Comparison of ENCODE assay signal across 8 cellular contexts in the genomic region with DNA sequence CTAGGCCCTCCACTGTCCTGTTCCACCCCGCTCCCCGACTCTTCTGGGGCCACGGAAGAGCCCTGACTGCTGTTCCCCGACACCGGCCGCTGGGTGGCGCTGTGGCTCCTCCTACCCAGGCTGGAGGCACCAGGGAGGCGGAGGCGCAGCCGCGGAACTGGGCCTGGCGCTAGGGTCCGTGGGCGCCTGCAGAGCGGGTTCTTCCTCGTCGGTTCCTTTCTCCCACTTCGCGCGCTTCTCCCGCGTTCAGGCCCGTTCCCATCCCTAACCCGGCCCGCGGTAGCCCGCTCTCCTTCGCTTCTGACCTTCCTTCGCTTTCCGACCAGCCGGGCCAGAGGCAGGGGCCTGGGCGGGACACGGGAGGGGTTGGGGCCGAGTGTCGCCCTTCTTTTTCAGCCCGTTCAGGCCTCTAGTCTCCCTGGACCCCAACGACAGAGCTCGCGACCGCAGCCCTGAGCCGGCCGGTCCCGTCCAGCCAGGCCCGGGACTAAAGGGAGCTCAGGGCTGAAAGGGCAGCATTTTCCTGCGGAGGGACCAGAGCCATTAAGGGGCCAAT. TPM values are rescaled to one million over a fixed set of nuclear protein-coding genes. Genes with fewer than 3 reads are reported as not detected.
DNase-seq lines count a peak whose midpoint lies in the region; ATAC-seq and TF ChIP-seq lines count a peak whose summit lies in the region.

No MANE protein-coding gene starts in this region.

- H3K9me3 Mint-ChIP-seq in activated naive CD4-positive, alpha-beta T cell treated with anti-CD3 and anti-CD28 coated beads, Interleukin-2, amount 10 ng/mL, durations not matched to agents 7 days and 5 days = no peaks in the 10 kb centered on the region

- TF ChIP-seq CTCF in 22Rv1 (IDR thresholded peaks at IDR 0.05) (peak; percentile 77), RWPE1 (conservative IDR thresholded peaks at IDR 0.05; ENCODE audit: low read depth) (0 out of 2 replicates have a peak, but pooled peaks have one; percentile 7), tibial nerve (IDR thresholded peaks at IDR 0.05) (peak; percentile 64 to 88 (median 72))

- H3K36me3 ChIP-seq in tibial nerve = no peaks in the 10 kb centered on the region

- DNase-seq in RWPE1 (ENCODE audit: low spot score) (peak; percentile 35), glomerular visceral epithelial cell (ENCODE audit: extremely low spot score) (peak; percentile 29), pons (ENCODE audit: low spot score) (peak; percentile 53), tibial nerve (ENCODE audit: low spot score in 2 of 2) (peak; percentile 53 to 54)
- DNase-seq in activated naive CD4-positive, alpha-beta T cell treated with anti-CD3 and anti-CD28 coated beads, Interleukin-2, amount 10 ng/mL, durations not matched to agents 7 days and 5 days = peak; percentile 83

- H3K27me3 ChIP-seq in tibial nerve = peaks cover 0 to 7% of the 10 kb centered on the region in 2 donors

- POLR2A ChIA-PET in RWPE1 (lab: Yijun Ruan, JAX; ENCODE audit: low non-redundant PET) = no interaction called here

- peaks cover 9% of the 10 kb centered on the region for H3K27me3 Mint-ChIP-seq in activated naive CD4-positive, alpha-beta T cell treated with anti-CD3 and anti-CD28 coated beads, Interleukin-2, amount 10 ng/mL, durations not matched to agents 7 days and 5 days

- CTCF ChIA-PET in RWPE1 (lab: Yijun Ruan, JAX) = interaction anchor here (0.6 to 1.6 kb wide), 3 partner anchors 14 to 595 kb away, joined by 3 to 7 read pairs (median 3); a partner anchor contains a TSS
- CTCF ChIA-PET in activated naive CD4-positive, alpha-beta T cell treated with anti-CD3 and anti-CD28 coated beads, Interleukin-2, amount 10 ng/mL, durations not matched to agents 7 days and 5 days (lab: Charles Lee) = interaction anchor here (0.6 to 3.7 kb wide), 10 partner anchors 15 to 559 kb away, joined by 3 to 29 read pairs (median 5); a partner anchor contains a TSS

- no peak overlapping the region for H3K4me3 Mint-ChIP-seq in activated naive CD4-positive, alpha-beta T cell treated with anti-CD3 and anti-CD28 coated beads, Interleukin-2, amount 10 ng/mL, durations not matched to agents 7 days and 5 days

- ATAC-seq in GM18511 (IDR thresholded peaks at IDR 0.05; ENCODE audit: unreplicated experiment) (peak; percentile 87), HG03159 (IDR thresholded peaks at IDR 0.05; ENCODE audit: unreplicated experiment) (peak; percentile 71)

- no peak overlapping the region for H3K27ac Mint-ChIP-seq in activated naive CD4-positive, alpha-beta T cell treated with anti-CD3 and anti-CD28 coated beads, Interleukin-2, amount 10 ng/mL, durations not matched to agents 7 days and 5 days

- H3K9me3 ChIP-seq in tibial nerve = no peaks in the 10 kb centered on the region

- TF ChIP-seq POLR2A in tibial nerve (IDR thresholded peaks at IDR 0.05) = no peak

- no peak overlapping the region for H3K27ac ChIP-seq in 22Rv1
- no peak overlapping the region for H3K27ac ChIP-seq in RWPE1
- peak overlapping the region in 1 of 4 donors; percentile 71 for H3K27ac ChIP-seq in tibial nerve

- peaks cover 1% of the 10 kb centered on the region for H3K36me3 Mint-ChIP-seq in activated naive CD4-positive, alpha-beta T cell treated with anti-CD3 and anti-CD28 coated beads, Interleukin-2, amount 10 ng/mL, durations not matched to agents 7 days and 5 days

- H3K4me3 ChIP-seq in tibial nerve = peak overlapping the region in 3 of 4 donors; percentile 36 to 53 (median 42)

- WGBS in tibial nerve, 2 donors = 2 to 34% methylated on average over 22 to 44 of the region's 45 CpGs

- H3K4me1 ChIP-seq in tibial nerve = peaks cover 0 to 3% (median 0%) of the 10 kb centered on the region in 4 donors

- peaks cover 21% of the 10 kb centered on the region for H3K4me1 Mint-ChIP-seq in activated naive CD4-positive, alpha-beta T cell treated with anti-CD3 and anti-CD28 coated beads, Interleukin-2, amount 10 ng/mL, durations not matched to agents 7 days and 5 days

- no peak for TF ChIP-seq EP300 in tibial nerve (IDR thresholded peaks at IDR 0.05)

RNA-seq across cellular contexts. Expression of a gene that starts 34.3 kb away (rescaled TPM):
- total RNA-seq in tibial nerve = under 1 TPM in 1 of 4 donors, not detected in 3; 0.30 TPM

Comparison
In these comparisons a context has a peak if more than half of its experiments do, and no peak if none do; other contexts are left out.
1. CTCF ChIP-seq: peak in every context shown above with its lines; median percentile 77 in 22Rv1; 72 in tibial nerve; 7 in RWPE1.
2. DNase-seq: peak in every context shown above with its lines; median percentile 83 in activated naive CD4-positive, alpha-beta T cell treated with anti-CD3 and anti-CD28 coated beads, Interleukin-2, amount 10 ng/mL, durations not matched to agents 7 days and 5 days; 54 in tibial nerve; 53 in pons; 35 in RWPE1; 29 in glomerular visceral epithelial cell.